In genomic region chr1:232503497-232503896, GRCh38 we compare ENCODE assay signal across 10 cellular contexts.
"Had no signal": no experiment of that assay in that cellular context is flagged by ENCODE, and none has a peak within 500 bp of the region (broad histone marks: within the 10 kb centered on the region; RNA-seq: fewer than 3 reads in every experiment).

No MANE protein-coding gene starts in this region.

- H3K36me3 Mint-ChIP-seq: IgD-negative memory B cell had no signal

- H3K4me3 Mint-ChIP-seq: H9, HFFc6 had no signal

- H3K27ac Mint-ChIP-seq: HFFc6, IgD-negative memory B cell had no signal

- H3K9ac ChIP-seq: GM23248 had no signal

- FAIRE-seq: H54, HepG2 had no signal

- ATAC-seq: HepG2 had no signal

- H3K27ac ChIP-seq: GM23248, HL-60 had no signal

- H3K27me3 Mint-ChIP-seq: IgD-negative memory B cell had no signal

- H2AFZ ChIP-seq: GM23248 had no signal

- H3K9me3 Mint-ChIP-seq: H9, IgD-negative memory B cell had no signal

- DNase-seq: GM23248, GOT3, H9, HCEC 1CT, HFFc6, KBM-7 had no signal

- H3K4me3 ChIP-seq: GM23248 had no signal
